ENCODE assay signal across 21 cellular contexts in the genomic region with DNA sequence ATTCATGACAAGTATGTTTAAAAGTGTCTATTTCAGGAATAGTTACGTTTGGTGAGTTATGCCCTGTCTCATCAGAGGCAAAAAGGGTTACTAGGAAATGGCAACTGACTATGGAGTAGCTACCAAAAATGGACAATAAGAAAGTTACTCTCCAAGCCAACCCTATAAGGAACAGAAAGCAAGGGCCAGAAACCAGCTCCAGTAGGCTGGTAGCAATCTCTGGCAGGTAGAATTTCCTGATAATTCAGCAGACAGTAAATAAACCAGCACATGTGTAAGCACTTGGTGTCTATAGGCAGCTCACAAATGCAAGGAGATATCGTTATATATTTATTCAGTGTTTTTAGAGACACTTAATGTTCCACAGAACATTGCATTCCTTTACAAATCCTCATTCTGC.
"Had no signal": no experiment of that assay in that cellular context is flagged by ENCODE, and none has a peak within 500 bp of the region (broad histone marks: within the 10 kb centered on the region; RNA-seq: fewer than 3 reads in every experiment).

No MANE protein-coding gene starts in this region.

- H3K9me3 Mint-ChIP-seq: stimulated activated naive B cell treated with anti-CD40 and anti-IgM and Interleukin-4, amounts not matched to agents 10 μg/mL and 1 μg/mL and 100 μg/mL, for 72 hours; stimulated activated naive CD8-positive, alpha-beta T cell treated with anti-CD3 and anti-CD28 coated beads, Interleukin-15, amount 100 ng/mL, for 72 hours had no signal

- H3K27ac Mint-ChIP-seq: naive thymus-derived CD4-positive, alpha-beta T cell; stimulated activated naive B cell treated with anti-CD40 and anti-IgM and Interleukin-4, amounts not matched to agents 10 μg/mL and 1 μg/mL and 100 μg/mL, for 72 hours; stimulated activated naive CD8-positive, alpha-beta T cell treated with anti-CD3 and anti-CD28 coated beads, Interleukin-15, amount 100 ng/mL, for 72 hours had no signal

- H3K27me3 Mint-ChIP-seq: stimulated activated naive B cell treated with anti-CD40 and anti-IgM and Interleukin-4, amounts not matched to agents 10 μg/mL and 1 μg/mL and 100 μg/mL, for 72 hours had no signal

- H3K27me3 ChIP-seq: foreskin keratinocyte, hepatocyte, right atrium auricular region, sigmoid colon, testis, tibial nerve, upper lobe of right lung, vagina had no signal

- H3K4me1 ChIP-seq: foreskin keratinocyte, right atrium auricular region, testis, upper lobe of right lung, vagina had no signal

- H3K4me3 ChIP-seq: hepatocyte, lung, right atrium auricular region, sigmoid colon, skin epidermis, testis, tibial nerve, upper lobe of right lung, vagina had no signal

- DNase-seq: dermis blood vessel endothelial cell; foreskin keratinocyte; kidney; left colon; left ventricle myocardium superior; mesenchymal stem cell; naive thymus-derived CD4-positive, alpha-beta T cell; nephron progenitor cell; sigmoid colon; stimulated activated CD4-positive, alpha-beta T cell treated with anti-CD3 and anti-CD28 coated beads, Interleukin-2, amount 100 ng/mL, for 24 hours; stimulated activated CD4-positive, alpha-beta T cell treated with anti-CD3 and anti-CD28 coated beads, Interleukin-4, amount 100 ng/mL, for 4 hours; stimulated activated naive B cell treated with anti-CD40 and anti-IgM and Interleukin-4, amounts not matched to agents 10 μg/mL and 1 μg/mL and 100 μg/mL, for 72 hours; stimulated activated naive CD8-positive, alpha-beta T cell treated with anti-CD3 and anti-CD28 coated beads, Interleukin-15, amount 100 ng/mL, for 72 hours; testis; upper lobe of right lung had no signal

- H3K36me3 Mint-ChIP-seq: naive thymus-derived CD4-positive, alpha-beta T cell; stimulated activated naive B cell treated with anti-CD40 and anti-IgM and Interleukin-4, amounts not matched to agents 10 μg/mL and 1 μg/mL and 100 μg/mL, for 72 hours had no signal

- H3K4me1 Mint-ChIP-seq: stimulated activated naive CD8-positive, alpha-beta T cell treated with anti-CD3 and anti-CD28 coated beads, Interleukin-15, amount 100 ng/mL, for 72 hours had no signal

- H3K27ac ChIP-seq: foreskin keratinocyte, hepatocyte, right atrium auricular region, sigmoid colon, skin epidermis, testis, tibial nerve, upper lobe of right lung, vagina had no signal

- H3K4me3 Mint-ChIP-seq: naive thymus-derived CD4-positive, alpha-beta T cell; nephron progenitor cell; stimulated activated naive B cell treated with anti-CD40 and anti-IgM and Interleukin-4, amounts not matched to agents 10 μg/mL and 1 μg/mL and 100 μg/mL, for 72 hours; stimulated activated naive CD8-positive, alpha-beta T cell treated with anti-CD3 and anti-CD28 coated beads, Interleukin-15, amount 100 ng/mL, for 72 hours had no signal

- H3K36me3 ChIP-seq: right atrium auricular region, sigmoid colon, tibial nerve, upper lobe of right lung, vagina had no signal
